Comparison of ENCODE assay signal across 28 cellular contexts in the genomic region with DNA sequence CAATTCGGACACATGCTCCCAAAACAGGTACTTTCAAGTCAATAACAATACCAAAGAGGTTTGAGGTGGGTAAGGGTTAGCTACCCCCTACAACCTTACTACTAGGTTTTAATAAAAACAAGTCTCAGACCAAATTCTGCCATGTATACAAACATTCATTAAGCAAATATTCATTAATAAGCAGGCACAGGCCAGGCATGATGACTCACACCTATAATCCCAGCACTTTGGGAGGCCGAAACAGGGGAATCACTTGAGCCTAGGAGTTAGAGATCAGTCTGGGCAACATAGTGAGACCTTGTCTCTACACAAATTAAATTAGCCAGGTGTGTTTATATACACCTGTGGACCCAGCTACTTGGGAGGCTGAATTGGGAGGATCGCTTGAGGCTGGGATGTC.
"Had no signal": no experiment of that assay in that cellular context is flagged by ENCODE, and none has a peak within 500 bp of the region (broad histone marks: within the 10 kb centered on the region; RNA-seq: fewer than 3 reads in every experiment).

No MANE protein-coding gene starts in this region.

- H3K4me3 ChIP-seq: MG63, Peyer's patch, SJCRH30 had no signal

- H3K9me3 ChIP-seq: MG63, SJCRH30 had no signal

- DNase-seq: activated CD4-positive, alpha-beta T cell treated with anti-CD3 and anti-CD28 coated beads for 4 hours; activated CD4-positive, alpha-beta T cell treated with anti-CD3 and anti-CD28 coated beads, Interleukin-2, amount 50 U/mL, for 48 hours; activated CD8-positive, alpha-beta memory T cell treated with anti-CD3 and anti-CD28 coated beads, Interleukin-2, amount 10 ng/mL, durations not matched to agents 7 days and 5 days; activated effector memory CD4-positive, alpha-beta T cell treated with Interleukin-2 at 50 U/mL for 16 hours; activated naive CD4-positive, alpha-beta T cell; activated naive CD8-positive, alpha-beta T cell treated with anti-CD3 and anti-CD28 coated beads, Interleukin-2, amount 50 U/mL, for 24 hours; activated T-cell treated with anti-CD3 and anti-CD28 coated beads, Interleukin-2, amount 50 U/mL, for 24 hours; amygdala; cerebellar nuclear complex; MG63; MV-4-11; NCI-H1092 treated with DMSO at 0.1 percent for 48 hours; NCI-H1436; NCI-H187; NCI-H2081; NCI-H510A treated with DMSO at 0.1 percent for 48 hours; NCI-H69; Peyer's patch; Right ventricle myocardium superior; SJCRH30; SK-N-SH had no signal

- H3K4me3 Mint-ChIP-seq: activated CD8-positive, alpha-beta memory T cell treated with anti-CD3 and anti-CD28 coated beads, Interleukin-2, amount 10 ng/mL, durations not matched to agents 7 days and 5 days; activated naive CD8-positive, alpha-beta T cell treated with anti-CD3 and anti-CD28 coated beads, Interleukin-2, amount 50 U/mL, for 24 hours; activated T-cell treated with anti-CD3 and anti-CD28 coated beads, Interleukin-2, amount 50 U/mL, for 24 hours; activated T-helper 1 cell treated with anti-CD3 and anti-CD28 coated beads, Interleukin-12 subunit alpha, Interleukin-12 subunit beta, Interleukin-2, Interleukin-4 antibody, amounts not matched to agents 30 ng/mL and 10 ng/mL and 1 ng/mL, durations not matched to agents 14 hours and 24 hours and 36 hours; brain; T-helper 2 cell treated with Interferon-gamma antibody and Interleukin-4, amounts not matched to agents 5 μg/mL and 100 μg/mL, for 36 hours had no signal

- H3K9ac ChIP-seq: KMS-11, SK-N-SH had no signal

- H3K27me3 ChIP-seq: MG63, Peyer's patch, SJCRH30 had no signal

- H3K4me2 ChIP-seq: KMS-11, SK-N-SH had no signal

- ATAC-seq: activated CD4-positive, CD25-positive, alpha-beta regulatory T cell treated with anti-CD3 and anti-CD28 coated beads, Interleukin-2, amount 50 U/mL, for 24 hours; activated CD8-positive, alpha-beta memory T cell treated with anti-CD3 and anti-CD28 coated beads, Interleukin-2, amount 10 ng/mL, durations not matched to agents 7 days and 5 days; activated naive CD4-positive, alpha-beta T cell treated with anti-CD3 and anti-CD28 coated beads, Interleukin-2, amount 50 U/mL, for 72 hours; activated naive CD8-positive, alpha-beta T cell treated with anti-CD3 and anti-CD28 coated beads, Interleukin-2, amount 50 U/mL, for 24 hours had no signal

- H3K27ac Mint-ChIP-seq: activated CD8-positive, alpha-beta memory T cell treated with anti-CD3 and anti-CD28 coated beads, Interleukin-2, amount 10 ng/mL, durations not matched to agents 7 days and 5 days; activated naive CD4-positive, alpha-beta T cell treated with anti-CD3 and anti-CD28 coated beads, Interleukin-2, amount 50 U/mL, for 72 hours; activated naive CD8-positive, alpha-beta T cell treated with anti-CD3 and anti-CD28 coated beads, Interleukin-2, amount 50 U/mL, for 24 hours; activated T-cell treated with anti-CD3 and anti-CD28 coated beads, Interleukin-2, amount 50 U/mL, for 24 hours; activated T-helper 1 cell treated with anti-CD3 and anti-CD28 coated beads, Interleukin-12 subunit alpha, Interleukin-12 subunit beta, Interleukin-2, Interleukin-4 antibody, amounts not matched to agents 30 ng/mL and 10 ng/mL and 1 ng/mL, durations not matched to agents 14 hours and 24 hours and 36 hours; brain; T-helper 2 cell treated with Interferon-gamma antibody and Interleukin-4, amounts not matched to agents 5 μg/mL and 100 μg/mL, for 36 hours had no signal

- H3K4me1 ChIP-seq: Peyer's patch, SJCRH30 had no signal

- H3K27ac ChIP-seq: KMS-11, Peyer's patch, RWPE1, SJCRH30 had no signal

- H3K27me3 Mint-ChIP-seq: activated CD8-positive, alpha-beta memory T cell treated with anti-CD3 and anti-CD28 coated beads, Interleukin-2, amount 10 ng/mL, durations not matched to agents 7 days and 5 days; activated T-cell treated with anti-CD3 and anti-CD28 coated beads, Interleukin-2, amount 50 U/mL, for 24 hours; brain had no signal

- H3K36me3 ChIP-seq: MG63, Peyer's patch, SJCRH30 had no signal

- H3K36me3 Mint-ChIP-seq: brain had no signal

- H3K4me1 Mint-ChIP-seq: activated CD8-positive, alpha-beta memory T cell treated with anti-CD3 and anti-CD28 coated beads, Interleukin-2, amount 10 ng/mL, durations not matched to agents 7 days and 5 days; activated naive CD8-positive, alpha-beta T cell treated with anti-CD3 and anti-CD28 coated beads, Interleukin-2, amount 50 U/mL, for 24 hours; brain had no signal
